ENCODE assay signal across 9 cellular contexts in genomic region chr1:155017946-155018316, GRCh38. TPM values are rescaled to one million over a fixed set of nuclear protein-coding genes. Genes with fewer than 3 reads are reported as not detected.
DNase-seq lines count a peak whose midpoint lies in the region; ATAC-seq and TF ChIP-seq lines count a peak whose summit lies in the region.
"Had no signal": no experiment of that assay in that cellular context is flagged by ENCODE, and none has a peak within 500 bp of the region (broad histone marks: within the 10 kb centered on the region; RNA-seq: fewer than 3 reads in every experiment).

No MANE protein-coding gene starts in this region.

- CTCF ChIA-PET in MCF 10A (lab: Yijun Ruan, JAX), result interaction anchor here (0.6 to 14.4 kb wide), 25 partner anchors 9 to 465 kb away, joined by 3 to 390 read pairs (median 4); partner anchors contain the start of genes ADAM15, DCST1, DCST2 and LENEP
- CTCF ChIA-PET in naive thymus-derived CD4-positive, alpha-beta T cell (lab: Charles Lee), result interaction anchor here (0.6 to 13.9 kb wide), 16 partner anchors 9 to 458 kb away, joined by 3 to 291 read pairs (median 10); partner anchors contain the start of genes ADAM15, CKS1B, FLAD1 and LENEP

- BruUV-seq in MCF 10A (replicated peaks; lab: Mats Ljungman, UMichigan), result TSS peak; percentile 6

- peak overlapping the region; percentile 35 to 61 for H3K4me3 Mint-ChIP-seq in CD14-positive monocyte
- peak overlapping the region; percentile 62 for H3K4me3 Mint-ChIP-seq in MCF 10A (ENCODE audit: unreplicated experiment)
- peak overlapping the region in 9 of 10 donors; percentile 39 to 84 (median 68) for H3K4me3 Mint-ChIP-seq in naive thymus-derived CD4-positive, alpha-beta T cell

- peak overlapping the region in 6 of 7 donors; percentile 15 to 87 (median 58) for H3K27ac Mint-ChIP-seq in CD14-positive monocyte
- H3K27ac Mint-ChIP-seq in MCF 10A (ENCODE audit: low read depth, unreplicated experiment), result peak overlapping the region; percentile 80
- H3K27ac Mint-ChIP-seq in naive thymus-derived CD4-positive, alpha-beta T cell, result peak overlapping the region; percentile 38 to 98 (median 83)

- H3K9me3 Mint-ChIP-seq in CD14-positive monocyte (peaks cover 0 to 2% (median 0%) of the 10 kb centered on the region in 7 donors), MCF 10A (ENCODE audit: unreplicated experiment) (no peaks in the 10 kb centered on the region)
- H3K9me3 Mint-ChIP-seq in naive thymus-derived CD4-positive, alpha-beta T cell, result peaks cover 0 to 3% (median 0%) of the 10 kb centered on the region in 11 donors

- H3K27me3 Mint-ChIP-seq in CD14-positive monocyte (ENCODE audit: low read depth in 3 of 3) (peaks cover 0 to 5% (median 2%) of the 10 kb centered on the region in 3 donors), MCF 10A (ENCODE audit: insufficient read depth, unreplicated experiment) (no peaks in the 10 kb centered on the region)
- H3K27me3 Mint-ChIP-seq in naive thymus-derived CD4-positive, alpha-beta T cell, result no peaks in the 10 kb centered on the region

- peak overlapping the region; percentile 50 for H3K4me3 ChIP-seq in naive thymus-derived CD4-positive, alpha-beta T cell (ENCODE audit: low read length)

- peaks cover 41 to 60% of the 10 kb centered on the region in 2 donors for H3K36me3 Mint-ChIP-seq in CD14-positive monocyte
- peaks cover 91% of the 10 kb centered on the region for H3K36me3 Mint-ChIP-seq in MCF 10A (ENCODE audit: insufficient read depth, unreplicated experiment)
- H3K36me3 Mint-ChIP-seq in naive thymus-derived CD4-positive, alpha-beta T cell, result peaks cover 0 to 27% (median 4%) of the 10 kb centered on the region in 5 donors

- no peaks in the 10 kb centered on the region for H3K9me3 ChIP-seq in naive thymus-derived CD4-positive, alpha-beta T cell (ENCODE audit: control insufficient read depth in 2 of 3, low read length in 3 of 3)

- ATAC-seq in HG03342 (IDR thresholded peaks at IDR 0.05; ENCODE audit: unreplicated experiment), result peak; percentile 16
- ATAC-seq in naive thymus-derived CD4-positive, alpha-beta T cell, result no peak
- no peak for ATAC-seq in HG02623 (IDR thresholded peaks at IDR 0.05; ENCODE audit: unreplicated experiment)

- no peaks in the 10 kb centered on the region for H3K27me3 ChIP-seq in naive thymus-derived CD4-positive, alpha-beta T cell (ENCODE audit: control insufficient read depth in 2 of 2, insufficient read depth in 2 of 2, low read length in 2 of 2)

- H3K4me1 ChIP-seq in naive thymus-derived CD4-positive, alpha-beta T cell (ENCODE audit: control insufficient read depth in 2 of 2, insufficient read depth in 2 of 2, low read length in 2 of 2), result peaks cover 35 to 59% of the 10 kb centered on the region in 2 donors

- H3K27ac ChIP-seq in naive thymus-derived CD4-positive, alpha-beta T cell (ENCODE audit: low read depth, low read length), result peak overlapping the region; percentile 83

- H3K4me1 Mint-ChIP-seq in CD14-positive monocyte (peaks cover 67% of the 10 kb centered on the region), MCF 10A (ENCODE audit: insufficient read depth, unreplicated experiment) (peaks cover 78% of the 10 kb centered on the region)
- peaks cover 35 to 81% (median 69%) of the 10 kb centered on the region in 7 donors for H3K4me1 Mint-ChIP-seq in naive thymus-derived CD4-positive, alpha-beta T cell

- intact Hi-C loops in CD14-positive monocyte (cut with micrococcal nuclease) (loop anchor here (2.0 to 5.0 kb wide), 4 partner anchors 15 to 56 kb away; partner anchors contain the start of genes FLAD1 (in 1 of the 2), PYGO2 (in 1 of the 2) and ZBTB7B (in 1 of the 2)), MCF 10A (cut with micrococcal nuclease) (loop anchor here (1.0 to 2.0 kb wide), 4 partner anchors 14 to 47 kb away; partner anchors contain the start of gene FLAD1)
- intact Hi-C loops in naive thymus-derived CD4-positive, alpha-beta T cell (cut with micrococcal nuclease), result loop anchor here (1.0 to 5.0 kb wide), 16 partner anchors 12 to 539 kb away; partner anchors contain the start of genes FLAD1 (in 2 of the 2), PYGO2 (in 2 of the 2), ADAM15 (in 1 of the 2) and ADAR (in 1 of the 2)

- POLR2A ChIA-PET in MCF 10A (lab: Yijun Ruan, JAX), result interaction anchor here (1.1 to 14.0 kb wide), 17 partner anchors 10 to 81 kb away, joined by 3 to 312 read pairs (median 14); partner anchors contain the start of genes ADAM15, CKS1B, DCST1 and DCST2
- POLR2A ChIA-PET in naive thymus-derived CD4-positive, alpha-beta T cell (lab: Charles Lee), result interaction anchor here (0.8 to 13.8 kb wide), 12 partner anchors 15 to 458 kb away, joined by 3 to 270 read pairs (median 11); partner anchors contain the start of genes FLAD1, LENEP, PBXIP1 and PMVK

- peaks cover 0 to 26% (median 0%) of the 10 kb centered on the region in 3 experiments for H3K36me3 ChIP-seq in naive thymus-derived CD4-positive, alpha-beta T cell (ENCODE audit: control insufficient read depth in 2 of 3, insufficient read depth in 3 of 3, low read length in 3 of 3)

- TF ChIP-seq CTCF in CD14-positive monocyte (IDR thresholded peaks at IDR 0.05) (no peak), MCF 10A (IDR thresholded peaks at IDR 0.05; ENCODE audit: unreplicated experiment) (no peak)

- DNase-seq in CD14-positive monocyte (ENCODE audit: low spot score) (no peak), MCF 10A (ENCODE audit: unreplicated experiment) (no peak), retina (no peak), MV-4-11 (lab: John Stamatoyannopoulos, UW) (no peak), T-helper 9 cell (no peak)
- DNase-seq in naive thymus-derived CD4-positive, alpha-beta T cell, result no peak

RNA-seq across cellular contexts. Expression of gene ZBTB7B, which starts 15.3 kb away (rescaled TPM):
- 1 to 10 TPM; 6.3 to 9.6 TPM for polyA plus RNA-seq in CD14-positive monocyte
- total RNA-seq in MCF 10A (2022), result 169 and 175 TPM in 2 replicates
- 100 to 1,000 TPM in 1 of 5 experiments, 10 to 100 TPM in 4; 42.7 to 139 (median 61.0) TPM for total RNA-seq in naive thymus-derived CD4-positive, alpha-beta T cell
- 1 to 10 TPM; 3.0 to 6.7 TPM for polyA plus RNA-seq in naive thymus-derived CD4-positive, alpha-beta T cell

RNA-seq across cellular contexts. Expression of gene DCST2, which starts 15.7 kb away (rescaled TPM):
- not detected for polyA plus RNA-seq in CD14-positive monocyte
- total RNA-seq in MCF 10A (2022), result 0.91 and 1.8 TPM in 2 replicates
- total RNA-seq in naive thymus-derived CD4-positive, alpha-beta T cell, result 1 to 10 TPM in 4 of 5 experiments, under 1 TPM in 1; 0.22 to 3.3 (median 2.4) TPM
- polyA plus RNA-seq in naive thymus-derived CD4-positive, alpha-beta T cell, result not detected

RNA-seq across cellular contexts. Expression of gene DCST1, which starts 15.7 kb away (rescaled TPM):
- not detected for polyA plus RNA-seq in CD14-positive monocyte
- 0.21 and 0.42 TPM in 2 replicates for total RNA-seq in MCF 10A (2022)
- under 1 TPM in 3 of 5 experiments, not detected in 2; 0.19 to 0.78 (median 0.42) TPM for total RNA-seq in naive thymus-derived CD4-positive, alpha-beta T cell
- not detected for polyA plus RNA-seq in naive thymus-derived CD4-positive, alpha-beta T cell
- total RNA-seq: pulmonary artery endothelial cell had no signal

RNA-seq across cellular contexts. Expression of gene LENEP, which starts 24.5 kb away (rescaled TPM):
- polyA plus RNA-seq in CD14-positive monocyte, result not detected
- total RNA-seq in MCF 10A (2022), result 0.83 TPM in 1 of 2 replicates, not detected in the other
- 1 to 10 TPM in 3 of 5 experiments, not detected in 2; 1.4 to 3.2 (median 2.6) TPM for total RNA-seq in naive thymus-derived CD4-positive, alpha-beta T cell
- not detected for polyA plus RNA-seq in naive thymus-derived CD4-positive, alpha-beta T cell

RNA-seq across cellular contexts. Expression of gene ADAM15, which starts 33.2 kb away (rescaled TPM):
- 10 to 100 TPM; 44.5 to 74.3 TPM for polyA plus RNA-seq in CD14-positive monocyte
- total RNA-seq in MCF 10A (2022), result 385 and 456 TPM in 2 replicates
- 10 to 100 TPM; 16.9 to 53.7 (median 28.8) TPM for total RNA-seq in naive thymus-derived CD4-positive, alpha-beta T cell
- polyA plus RNA-seq in naive thymus-derived CD4-positive, alpha-beta T cell, result 1 to 10 TPM; 5.8 to 8.5 TPM
